9 cellular contexts compared by ENCODE assay signal in the genomic region with DNA sequence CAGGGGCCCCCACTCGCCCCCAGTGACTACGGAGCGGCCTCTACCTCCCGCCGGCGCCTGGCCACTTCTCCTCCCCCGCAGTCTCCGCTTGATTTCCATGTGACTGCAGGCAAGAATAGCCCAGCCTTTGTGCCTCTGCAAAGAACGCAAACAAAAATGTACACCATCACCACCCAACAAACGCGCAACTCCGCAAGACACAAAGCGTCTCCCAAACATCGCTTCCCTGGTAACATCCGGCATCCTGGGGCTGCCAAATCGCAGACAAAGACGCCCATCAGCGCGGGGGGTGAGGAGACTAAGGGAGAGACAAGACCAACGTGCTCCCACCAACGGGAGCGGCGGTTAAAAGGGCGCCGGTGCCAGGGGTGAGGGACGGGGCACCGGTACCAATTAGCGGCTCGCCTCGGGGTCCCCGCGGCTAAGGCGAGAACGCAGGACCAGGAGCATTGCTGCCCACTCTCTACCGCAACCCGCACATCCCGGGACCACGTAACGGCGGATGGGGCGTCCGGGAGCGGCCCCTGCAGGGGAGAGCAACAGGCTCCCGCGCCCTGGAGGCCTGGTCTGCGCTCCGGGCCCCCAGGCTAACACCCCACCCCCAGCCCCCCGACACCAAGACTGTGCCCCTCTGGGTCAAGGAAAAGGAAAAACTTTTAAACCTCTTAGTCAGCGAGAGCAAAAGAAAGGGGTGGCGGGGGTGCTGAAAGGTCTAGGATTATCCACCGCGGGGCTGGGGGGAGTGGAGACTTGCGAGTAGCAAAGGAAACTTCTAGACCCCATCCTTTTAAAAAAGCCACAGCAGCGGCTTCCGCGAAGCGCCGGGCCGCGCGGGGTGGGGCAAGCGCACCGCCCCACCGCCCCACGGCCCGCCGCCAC. TPM values are rescaled to one million over a fixed set of nuclear protein-coding genes. Genes with fewer than 3 reads are reported as not detected.
DNase-seq lines count a peak whose midpoint lies in the region; ATAC-seq, FAIRE-seq and TF ChIP-seq lines count a peak whose summit lies in the region.
"Had no signal": no experiment of that assay in that cellular context is flagged by ENCODE, and none has a peak within 500 bp of the region (broad histone marks: within the 10 kb centered on the region; RNA-seq: fewer than 3 reads in every experiment).

No MANE protein-coding gene starts in this region.

- no peaks in the 10 kb centered on the region for H3K4me1 ChIP-seq in small intestine (ENCODE audit: control insufficient read depth in 2 of 2, insufficient read depth in 1 of 2, low read depth in 1 of 2, low read length in 1 of 2)
- no peaks in the 10 kb centered on the region for H3K4me1 ChIP-seq in CD8-positive, alpha-beta memory T cell (ENCODE audit: insufficient read depth, low read length)

- no peaks in the 10 kb centered on the region for H3K9me3 ChIP-seq in small intestine (ENCODE audit: control insufficient read depth, low read depth)
- H3K9me3 ChIP-seq in CD8-positive, alpha-beta memory T cell (ENCODE audit: low read length), result no peaks in the 10 kb centered on the region

- peak; percentile 24 for TF ChIP-seq CTCF in cardiac fibroblast (IDR thresholded peaks at IDR 0.05; ENCODE audit: low read depth, low read length)

- POLR2A ChIA-PET in CD8-positive, alpha-beta memory T cell (lab: Charles Lee), result no interaction called here

- H3K9me3 Mint-ChIP-seq in CD8-positive, alpha-beta memory T cell, result peaks cover 6 to 27% (median 13%) of the 10 kb centered on the region in 5 donors

- WGBS in small intestine, 3 donors, result 3 to 12% (median 10%) methylated on average over 50 to 61 of the region's 67 CpGs

- no peak overlapping the region for H3K4me3 Mint-ChIP-seq in CD8-positive, alpha-beta memory T cell

- no peak overlapping the region for H3K27ac Mint-ChIP-seq in CD8-positive, alpha-beta memory T cell

- no peaks in the 10 kb centered on the region for H3K36me3 ChIP-seq in small intestine (ENCODE audit: control insufficient read depth in 2 of 2, insufficient read depth in 2 of 2, low read length in 2 of 2)
- no peaks in the 10 kb centered on the region for H3K36me3 ChIP-seq in CD8-positive, alpha-beta memory T cell (ENCODE audit: insufficient read depth, low read length)

- DNase-seq in COLO668 (lab: John Stamatoyannopoulos, UW; ENCODE audit: unreplicated experiment) (peak; percentile 27), NCI-H2171 treated with DMSO at 0.1 percent for 48 hours (lab: John Stamatoyannopoulos, UW) (peak; percentile 46), cardiac fibroblast (ENCODE audit: low read depth in 2 of 2) (peak; percentile 77 to 89), iris pigment epithelial cell (ENCODE audit: low read depth) (peak; percentile 86), small intestine (no peak), HT-29 (ENCODE audit: low spot score) (no peak)
- no peak for DNase-seq in CD8-positive, alpha-beta memory T cell

- CTCF ChIA-PET in CD8-positive, alpha-beta memory T cell (lab: Charles Lee), result no interaction called here

- H3K27ac ChIP-seq in small intestine (ENCODE audit: low read depth in 1 of 2, low read length in 1 of 2), result peak overlapping the region in 1 of 2 donors; percentile 86
- H3K27ac ChIP-seq in CD8-positive, alpha-beta memory T cell (ENCODE audit: low read depth, low read length), result no peak overlapping the region
- H3K27ac ChIP-seq: epithelial cell of prostate had no signal

- H3K4me3 ChIP-seq in cardiac fibroblast (replicated peaks in 1 of 2; ENCODE audit: low read depth in 2 of 2, low read length in 2 of 2) (peak overlapping the region; percentile 62 to 69), small intestine (ENCODE audit: low read depth in 1 of 2, low read length in 2 of 2) (peak overlapping the region; percentile 23 to 50)
- H3K4me3 ChIP-seq in CD8-positive, alpha-beta memory T cell (ENCODE audit: low read length), result no peak overlapping the region

- no peaks in the 10 kb centered on the region for H3K4me1 Mint-ChIP-seq in CD8-positive, alpha-beta memory T cell

- no peaks in the 10 kb centered on the region for H3K27me3 ChIP-seq in small intestine (ENCODE audit: control insufficient read depth in 2 of 2, insufficient read depth in 2 of 2, low read length in 2 of 2)
- no peaks in the 10 kb centered on the region for H3K27me3 ChIP-seq in CD8-positive, alpha-beta memory T cell (ENCODE audit: insufficient read depth, low read length, poor library complexity, severe bottlenecking)

- peaks cover 3 to 8% of the 10 kb centered on the region in 2 donors for H3K27me3 Mint-ChIP-seq in CD8-positive, alpha-beta memory T cell

- H3K36me3 Mint-ChIP-seq in CD8-positive, alpha-beta memory T cell, result no peaks in the 10 kb centered on the region

- no peak for ATAC-seq in GM21360 (IDR thresholded peaks at IDR 0.05; ENCODE audit: unreplicated experiment)

- no peak for FAIRE-seq in small intestine (lab: Jason Lieb, UNC)

RNA-seq across cellular contexts. Expression of a gene that starts 0.9 kb away (rescaled TPM):
- polyA plus RNA-seq in small intestine, result 1 to 10 TPM in 2 of 3 donors, under 1 TPM in 1; 0.67 to 6.2 (median 5.5) TPM
- total RNA-seq in HT-29 (2014; rRNA removed; shearing (Covaris generic)), result not detected in 2 replicates
- total RNA-seq in CD8-positive, alpha-beta memory T cell, result not detected
- polyA plus RNA-seq in CD8-positive, alpha-beta memory T cell, result not detected

Comparison
In these comparisons a context has a peak if more than half of its experiments do, and no peak if none do; other contexts are left out.
1. DNase-seq: peak in COLO668 (single experiment), NCI-H2171 treated with DMSO at 0.1 percent for 48 hours (single experiment), cardiac fibroblast (2 of 2) and iris pigment epithelial cell (single experiment); none in small intestine (single experiment), HT-29 (single experiment) and CD8-positive, alpha-beta memory T cell (0 of 5).